ENCODE assay signal across 13 cellular contexts in genomic region chr1:115496904-115497527, GRCh38.
DNase-seq lines count a peak whose midpoint lies in the region; ATAC-seq, FAIRE-seq and TF ChIP-seq lines count a peak whose summit lies in the region.
"Had no signal": no experiment of that assay in that cellular context is flagged by ENCODE, and none has a peak within 500 bp of the region (broad histone marks: within the 10 kb centered on the region; RNA-seq: fewer than 3 reads in every experiment).

No MANE protein-coding gene starts in this region.

- in situ Hi-C loops in astrocyte of the spinal cord (cut with HindIII; ENCODE audit: low sequenced_read_pairs) = no loop called here

- POLR2A ChIA-PET in T-cell (lab: Charles Lee) = no interaction called here

- no peak overlapping the region for H3K27ac Mint-ChIP-seq in T-cell
- H3K27ac Mint-ChIP-seq: activated naive CD4-positive, alpha-beta T cell treated with anti-CD3 and anti-CD28 coated beads, Interleukin-2, amount 50 U/mL, for 72 hours had no signal

- H2AFZ ChIP-seq in keratinocyte (ENCODE audit: control insufficient read depth, low read length) = no peak overlapping the region

- no peak for TF ChIP-seq CTCF in astrocyte of the spinal cord (IDR thresholded peaks at IDR 0.05; ENCODE audit: low read depth, low read length)
- TF ChIP-seq CTCF in keratinocyte (optimal IDR thresholded peaks at IDR 0.05 in 1 of 3, IDR thresholded peaks at IDR 0.05 in 1 of 3, conservative IDR thresholded peaks at IDR 0.05 in 1 of 3; ENCODE audit: extremely low read depth in 1 of 3, insufficient read depth in 2 of 3, low read length in 3 of 3) = no peak
- no peak for TF ChIP-seq CTCF in left ventricle myocardium inferior (IDR thresholded peaks at IDR 0.05; ENCODE audit: borderline replicate concordance)

- CTCF ChIA-PET in T-cell (lab: Charles Lee) = no interaction called here

- ATAC-seq in GM21447 (IDR thresholded peaks at IDR 0.05; ENCODE audit: unreplicated experiment) (no peak), T-cell (replicated peaks in 1 of 4) (no peak)
- ATAC-seq: activated naive CD4-positive, alpha-beta T cell treated with anti-CD3 and anti-CD28 coated beads, Interleukin-2, amount 50 U/mL, for 72 hours; HepG2 had no signal

- DNase-seq in AG08395 (ENCODE audit: low spot score) = peak; percentile 59
- peak; percentile 65 for DNase-seq in HT1080 (ENCODE audit: low read depth)
- peak; percentile 55 for DNase-seq in astrocyte of the spinal cord (ENCODE audit: low read depth, low spot score)
- no peak for DNase-seq in keratinocyte (ENCODE audit: low read depth, low spot score)
- no peak for DNase-seq in T-cell
- no peak for DNase-seq in NCI-H510A treated with DMSO at 0.1 percent for 48 hours (lab: John Stamatoyannopoulos, UW)
- no peak for DNase-seq in left ventricle myocardium inferior
- DNase-seq: NCI-H1694; NK-92 treated with Interleukin-12 subunit alpha and Interleukin-12 subunit beta, amount 100 ng/mL, for 24 hours had no signal

- intact Hi-C loops in left ventricle myocardium inferior (cut with micrococcal nuclease) = no loop called here

- no peaks in the 10 kb centered on the region for H3K79me2 ChIP-seq in keratinocyte (ENCODE audit: control insufficient read depth, insufficient read depth, low read length)

- H3K9ac ChIP-seq in keratinocyte (ENCODE audit: control insufficient read depth, extremely low read depth, insufficient read depth, low read length) = peak overlapping the region; percentile 22
- H3K9ac ChIP-seq: BLaER1 had no signal

- no peaks in the 10 kb centered on the region for H3K4me1 Mint-ChIP-seq in T-cell

- no peak overlapping the region for H3K4me3 Mint-ChIP-seq in T-cell

- H3K27me3 Mint-ChIP-seq in T-cell = no peaks in the 10 kb centered on the region

- H3K9me3 ChIP-seq in keratinocyte (ENCODE audit: control insufficient read depth, low read depth, low read length) = no peaks in the 10 kb centered on the region
- H3K9me3 ChIP-seq in left ventricle myocardium inferior (replicated peaks) = no peaks in the 10 kb centered on the region
- H3K9me3 ChIP-seq: BLaER1 had no signal

- H3K9me3 Mint-ChIP-seq in T-cell = no peaks in the 10 kb centered on the region
- H3K9me3 Mint-ChIP-seq: activated naive CD4-positive, alpha-beta T cell treated with anti-CD3 and anti-CD28 coated beads, Interleukin-2, amount 50 U/mL, for 72 hours had no signal

- dilution Hi-C loops in keratinocyte (cut with MboI; ENCODE audit: extremely low pct_ligation_motif_present, low sequenced_read_pairs) = no loop called here

- H4K20me1 ChIP-seq in keratinocyte (ENCODE audit: control insufficient read depth, extremely low read depth, insufficient read depth, low read length) = no peaks in the 10 kb centered on the region
- H4K20me1 ChIP-seq: BLaER1 had no signal

- peak overlapping the region; percentile 52 for H3K4me2 ChIP-seq in keratinocyte (ENCODE audit: control insufficient read depth, extremely low read depth, insufficient read depth, low read depth, low read length)
- H3K4me2 ChIP-seq: BLaER1 had no signal

- H3K27me3 ChIP-seq in keratinocyte (ENCODE audit: control insufficient read depth, extremely low read depth, insufficient read depth, low read length) (no peaks in the 10 kb centered on the region), left ventricle myocardium inferior (ENCODE audit: low read depth) (no peaks in the 10 kb centered on the region)
- H3K27me3 ChIP-seq: BLaER1 had no signal

- H3K36me3 ChIP-seq in keratinocyte (ENCODE audit: control insufficient read depth in 2 of 2, extremely low read depth in 1 of 2, insufficient read depth in 2 of 2, low read length in 2 of 2) = no peaks in the 10 kb centered on the region
- H3K36me3 ChIP-seq in left ventricle myocardium inferior = no peaks in the 10 kb centered on the region
- H3K36me3 ChIP-seq: BLaER1 had no signal

- no peaks in the 10 kb centered on the region for H3K36me3 Mint-ChIP-seq in T-cell
- H3K36me3 Mint-ChIP-seq: activated naive CD4-positive, alpha-beta T cell treated with anti-CD3 and anti-CD28 coated beads, Interleukin-2, amount 50 U/mL, for 72 hours had no signal

- H3K4me3 ChIP-seq in astrocyte of the spinal cord (ENCODE audit: low read depth, low read length) (no peak overlapping the region), keratinocyte (ENCODE audit: control insufficient read depth in 2 of 3, extremely low read depth in 1 of 3, insufficient read depth in 2 of 3, low read depth in 1 of 3, low read length in 3 of 3) (no peak overlapping the region), left ventricle myocardium inferior (no peak overlapping the region)
- H3K4me3 ChIP-seq: BLaER1 had no signal

- peaks cover 35% of the 10 kb centered on the region for H3K4me1 ChIP-seq in keratinocyte (ENCODE audit: control insufficient read depth, extremely low read depth, insufficient read depth, low read length)
- H3K4me1 ChIP-seq in left ventricle myocardium inferior = no peaks in the 10 kb centered on the region

- peak overlapping the region; percentile 79 for H3K27ac ChIP-seq in keratinocyte (ENCODE audit: control insufficient read depth, insufficient read depth, low read length)
- H3K27ac ChIP-seq in left ventricle myocardium inferior (replicated peaks) = no peak overlapping the region
- H3K27ac ChIP-seq: BLaER1 had no signal

- FAIRE-seq in keratinocyte (lab: Jason Lieb, UNC) = peak; percentile 95
- FAIRE-seq: HepG2 had no signal

- no peaks in the 10 kb centered on the region for H3K9me1 ChIP-seq in keratinocyte (ENCODE audit: control insufficient read depth, extremely low read depth, insufficient read depth, low read length)

Comparison
In these comparisons a context has a peak if more than half of its experiments do, and no peak if none do; other contexts are left out.
1. DNase-seq: peak in AG08395 (single experiment), HT1080 (single experiment) and astrocyte of the spinal cord (single experiment); none in keratinocyte (single experiment), T-cell (0 of 34), NCI-H510A treated with DMSO at 0.1 percent for 48 hours (single experiment) and left ventricle myocardium inferior (single experiment).